Comparison of ENCODE assay signal across 8 cellular contexts in the genomic region with DNA sequence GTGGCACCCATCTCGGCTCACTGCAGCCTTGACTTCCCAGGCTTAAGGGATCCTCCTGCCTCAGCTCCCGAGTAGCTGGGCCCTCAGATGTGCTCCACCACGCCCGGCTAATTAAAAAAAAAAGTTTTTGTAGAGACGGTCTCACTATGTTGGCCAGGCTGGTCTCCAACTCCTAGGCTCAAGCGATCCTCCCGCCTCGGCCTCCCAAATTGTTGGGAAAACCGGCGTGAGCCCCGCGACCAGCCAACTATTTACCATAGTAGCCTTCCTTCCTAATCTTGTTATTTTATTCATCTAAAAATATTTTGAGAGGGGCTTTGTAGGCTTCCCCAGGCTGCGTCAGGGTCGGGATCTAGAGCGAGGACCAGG. TPM values are rescaled to one million over a fixed set of nuclear protein-coding genes. Genes with fewer than 3 reads are reported as not detected.
DNase-seq lines count a peak whose midpoint lies in the region; ATAC-seq and TF ChIP-seq lines count a peak whose summit lies in the region.

No MANE protein-coding gene starts in this region.

- peak overlapping the region; percentile 93; the same call in 1 of the 2 replicates for H2AFZ ChIP-seq in SK-N-SH (ENCODE audit: low read depth)

- H3K9me3 ChIP-seq in SK-N-SH (no peaks in the 10 kb centered on the region), iPS-20b (ENCODE audit: insufficient read depth, low read depth, low read length) (no peaks in the 10 kb centered on the region), stomach (no peaks in the 10 kb centered on the region)

- ATAC-seq in SK-N-SH treated with all-trans-retinoic acid at 6 μM for 48 hours (no peak), HG03139 (IDR thresholded peaks at IDR 0.05; ENCODE audit: unreplicated experiment) (no peak)
- ATAC-seq in activated naive CD4-positive, alpha-beta T cell treated with anti-CD3 and anti-CD28 coated beads, Interleukin-2, amount 50 U/mL, for 72 hours, result no peak

- intact Hi-C loops in stomach (cut with DNase I; ENCODE audit: low total_unique reads), result no loop called here

- no peak for TF ChIP-seq POLR2A in stomach (IDR thresholded peaks at IDR 0.05)

- DNase-seq in SK-N-SH, result no peak
- DNase-seq in activated naive CD4-positive, alpha-beta T cell treated with anti-CD3 and anti-CD28 coated beads, Interleukin-2, amount 50 U/mL, for 72 hours (ENCODE audit: low spot score in 2 of 2), result no peak
- no peak for DNase-seq in stomach
- DNase-seq in glomerular visceral epithelial cell (ENCODE audit: extremely low spot score), result no peak
- DNase-seq in NCI-H1105 (lab: John Stamatoyannopoulos, UW), result no peak

- H3K27ac ChIP-seq in SK-N-SH (ENCODE audit: low read depth in 2 of 2, low read length in 1 of 2) (peak overlapping the region in 1 of 2 experiments; percentile 85; a peak in 2 of 4 replicates), iPS-20b (ENCODE audit: low read length) (no peak overlapping the region), stomach (peak overlapping the region; percentile 92 to 100 (median 99))

- H3K4me1 ChIP-seq in SK-N-SH (ENCODE audit: control insufficient read depth in 1 of 2, insufficient read depth in 2 of 2, low read depth in 1 of 2, low read length in 1 of 2), result peaks cover 6 to 10% of the 10 kb centered on the region in 2 experiments; a peak in 1 of 4 replicates
- peaks cover 7% of the 10 kb centered on the region; the same call in 1 of the 2 replicates for H3K4me1 ChIP-seq in iPS-20b (ENCODE audit: insufficient read depth, low read length)
- peaks cover 16 to 28% (median 24%) of the 10 kb centered on the region in 4 donors for H3K4me1 ChIP-seq in stomach

- H3K9ac ChIP-seq in SK-N-SH, result peak overlapping the region; percentile 83; the same call in 1 of the 2 replicates
- H3K9ac ChIP-seq in iPS-20b (ENCODE audit: low read depth, low read length), result peak overlapping the region; percentile 90; the same call in 1 of the 2 replicates

- peaks cover 4% of the 10 kb centered on the region for H3F3A ChIP-seq in SK-N-SH (replicated peaks; ENCODE audit: insufficient read depth)

- H3K4me3 ChIP-seq in SK-N-SH (ENCODE audit: low read depth in 2 of 2, low read length in 1 of 2) (peak overlapping the region; percentile 60; a peak in 3 of 4 replicates), iPS-20b (ENCODE audit: low read length) (peak overlapping the region; percentile 80; the same call in 1 of the 2 replicates), stomach (peak overlapping the region; percentile 58 to 89 (median 66))

- H3K9me2 ChIP-seq in SK-N-SH, result no peaks in the 10 kb centered on the region

- no peak for TF ChIP-seq RAD21 in SK-N-SH (IDR thresholded peaks at IDR 0.05; ENCODE audit: low read length)

- H3K36me3 ChIP-seq in SK-N-SH (replicated peaks in 1 of 2; ENCODE audit: control insufficient read depth in 1 of 2, insufficient read depth in 2 of 2, low read length in 1 of 2), result no peaks in the 10 kb centered on the region
- no peaks in the 10 kb centered on the region for H3K36me3 ChIP-seq in iPS-20b (ENCODE audit: insufficient read depth, low read depth, low read length)
- H3K36me3 ChIP-seq in stomach, result no peaks in the 10 kb centered on the region

- H3K27me3 ChIP-seq in SK-N-SH (ENCODE audit: insufficient read depth) (no peaks in the 10 kb centered on the region), iPS-20b (ENCODE audit: insufficient read depth, low read length) (no peaks in the 10 kb centered on the region), stomach (no peaks in the 10 kb centered on the region)

- no peak for TF ChIP-seq CTCF in SK-N-SH (IDR thresholded peaks at IDR 0.05)
- TF ChIP-seq CTCF in stomach (IDR thresholded peaks at IDR 0.05), result no peak

- H4K20me1 ChIP-seq in SK-N-SH (ENCODE audit: insufficient read depth), result no peaks in the 10 kb centered on the region

- no peaks in the 10 kb centered on the region for H3K9me3 Mint-ChIP-seq in activated naive CD4-positive, alpha-beta T cell treated with anti-CD3 and anti-CD28 coated beads, Interleukin-2, amount 50 U/mL, for 72 hours

- no peaks in the 10 kb centered on the region for H3K36me3 Mint-ChIP-seq in activated naive CD4-positive, alpha-beta T cell treated with anti-CD3 and anti-CD28 coated beads, Interleukin-2, amount 50 U/mL, for 72 hours

- H3K27ac Mint-ChIP-seq in activated naive CD4-positive, alpha-beta T cell treated with anti-CD3 and anti-CD28 coated beads, Interleukin-2, amount 50 U/mL, for 72 hours, result peak overlapping the region; percentile 82 to 96

- POLR2A ChIA-PET in SK-N-SH (lab: Yijun Ruan, JAX), result interaction anchor here (2.0 kb wide), 1 partner anchor 19 kb away, joined by 5 read pairs; no protein-coding TSS in a partner anchor

- CTCF ChIA-PET in SK-N-SH (lab: Yijun Ruan, JAX), result interaction anchor here (1.0 to 1.5 kb wide), 4 partner anchors 13 to 164 kb away, joined by 3 to 8 read pairs (median 3); no protein-coding TSS in a partner anchor

- H3K79me2 ChIP-seq in SK-N-SH (ENCODE audit: insufficient read depth), result no peaks in the 10 kb centered on the region

- 95% methylated on average over 15 of the region's 15 CpGs for WGBS in SK-N-SH (ENCODE audit: low lambda C conversion rate)
- WGBS in stomach, 5 donors, result 36 to 43% (median 38%) methylated on average over 15 of the region's 15 CpGs

- H3K4me2 ChIP-seq in SK-N-SH, result peak overlapping the region; percentile 83

- TF ChIP-seq EP300 in SK-N-SH (IDR thresholded peaks at IDR 0.05; ENCODE audit: borderline replicate concordance in 1 of 2, low read depth in 1 of 2, low read length in 1 of 2), result no peak
- no peak for TF ChIP-seq EP300 in stomach (IDR thresholded peaks at IDR 0.05)

TF ChIP-seq in SK-N-SH, 30 proteins besides CTCF, POLR2A, EP300 and RAD21 (continues in another document):
- TF ChIP-seq FOXJ3 (CRISPR knock-in tag; IDR thresholded peaks at IDR 0.05) (no peak), TAF1 (IDR thresholded peaks at IDR 0.05; ENCODE audit: borderline replicate concordance, low read depth, low read length) (no peak), SMC3 (IDR thresholded peaks at IDR 0.05; ENCODE audit: low read depth, low read length) (no peak), ELF1 (IDR thresholded peaks at IDR 0.05) (no peak), MEF2A (IDR thresholded peaks at IDR 0.05; ENCODE audit: borderline replicate concordance, low read depth) (no peak)
- TF ChIP-seq, protein P1, sequence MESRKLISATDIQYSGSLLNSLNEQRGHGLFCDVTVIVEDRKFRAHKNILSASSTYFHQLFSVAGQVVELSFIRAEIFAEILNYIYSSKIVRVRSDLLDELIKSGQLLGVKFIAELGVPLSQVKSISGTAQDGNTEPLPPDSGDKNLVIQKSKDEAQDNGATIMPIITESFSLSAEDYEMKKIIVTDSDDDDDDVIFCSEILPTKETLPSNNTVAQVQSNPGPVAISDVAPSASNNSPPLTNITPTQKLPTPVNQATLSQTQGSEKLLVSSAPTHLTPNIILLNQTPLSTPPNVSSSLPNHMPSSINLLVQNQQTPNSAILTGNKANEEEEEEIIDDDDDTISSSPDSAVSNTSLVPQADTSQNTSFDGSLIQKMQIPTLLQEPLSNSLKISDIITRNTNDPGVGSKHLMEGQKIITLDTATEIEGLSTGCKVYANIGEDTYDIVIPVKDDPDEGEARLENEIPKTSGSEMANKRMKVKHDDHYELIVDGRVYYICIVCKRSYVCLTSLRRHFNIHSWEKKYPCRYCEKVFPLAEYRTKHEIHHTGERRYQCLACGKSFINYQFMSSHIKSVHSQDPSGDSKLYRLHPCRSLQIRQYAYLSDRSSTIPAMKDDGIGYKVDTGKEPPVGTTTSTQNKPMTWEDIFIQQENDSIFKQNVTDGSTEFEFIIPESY (IDR thresholded peaks at IDR 0.05; ENCODE audit: borderline replicate concordance, low read depth), result no peak

TF ChIP-seq in SK-N-SH treated with all-trans-retinoic acid at 6 μM for 48 hours, 23 proteins besides CTCF, POLR2A, EP300 and RAD21:
- TF ChIP-seq GLIS3 (CRISPR knock-in tag; IDR thresholded peaks at IDR 0.05) (no peak), CSDC2 (CRISPR knock-in tag; IDR thresholded peaks at IDR 0.05) (no peak)

RNA-seq across cellular contexts. Expression of a gene that starts 25.4 kb away (rescaled TPM):
- polyA plus RNA-seq in SK-N-SH (2012; rRNA removed) (18.1 and 18.6 TPM in 2 replicates), stomach (10 to 100 TPM; 23.0 to 27.0 (median 26.3) TPM)
- 23.4 and 25.2 TPM in 2 replicates for polyA plus RNA-seq in SK-N-SH (2012; cell fraction: cytosol; rRNA removed)
- polyA plus RNA-seq in SK-N-SH (2012; cell fraction: nucleus; rRNA removed), result 32.0 and 38.8 TPM in 2 replicates
- total RNA-seq in activated naive CD4-positive, alpha-beta T cell treated with anti-CD3 and anti-CD28 coated beads, Interleukin-2, amount 50 U/mL, for 72 hours, result 100 to 1,000 TPM in 1 of 2 donors, 10 to 100 TPM in 1; 87.8 to 120 TPM
- total RNA-seq in stomach, result 10 to 100 TPM; 33.0 to 68.1 (median 57.8) TPM

RNA-seq across cellular contexts. Expression of a gene that starts 54.1 kb away (rescaled TPM):
- polyA plus RNA-seq in SK-N-SH (2012; rRNA removed) (0.02 TPM in 2 replicates), stomach (1 to 10 TPM; 4.3 to 8.6 (median 7.7) TPM)
- under 0.01 and 0.01 TPM in 2 replicates for polyA plus RNA-seq in SK-N-SH (2012; cell fraction: cytosol; rRNA removed)
- 0.16 and 0.18 TPM in 2 replicates for polyA plus RNA-seq in SK-N-SH (2012; cell fraction: nucleus; rRNA removed)
- total RNA-seq in activated naive CD4-positive, alpha-beta T cell treated with anti-CD3 and anti-CD28 coated beads, Interleukin-2, amount 50 U/mL, for 72 hours, result 1 to 10 TPM; 1.4 to 3.2 TPM
- total RNA-seq in stomach, result 10 to 100 TPM in 4 of 5 donors, 1 to 10 TPM in 1; 1.2 to 53.0 (median 25.0) TPM
